In the genomic region with DNA sequence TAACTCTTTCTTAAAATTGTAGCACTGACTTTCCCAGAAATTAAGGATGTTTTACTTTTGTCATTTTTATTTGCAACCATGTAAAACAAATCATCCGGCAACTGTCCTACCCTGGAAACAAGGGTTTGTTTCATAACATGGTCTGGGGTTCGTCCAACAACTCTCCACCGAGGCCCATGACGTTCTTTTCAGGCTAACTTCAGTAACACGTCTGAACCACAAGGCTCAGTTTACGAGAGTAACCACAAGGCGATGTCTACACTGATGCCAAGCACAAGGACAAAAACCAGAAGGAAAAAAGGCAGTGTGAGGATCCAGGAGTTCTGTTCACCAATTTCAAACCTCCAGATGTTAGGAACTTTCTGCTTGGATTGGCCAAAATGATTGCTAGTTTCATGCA, we compare ENCODE assay signal across 16 cellular contexts.
DNase-seq lines count a peak whose midpoint lies in the region; ATAC-seq and TF ChIP-seq lines count a peak whose summit lies in the region.
"Had no signal": no experiment of that assay in that cellular context is flagged by ENCODE, and none has a peak within 500 bp of the region (broad histone marks: within the 10 kb centered on the region; RNA-seq: fewer than 3 reads in every experiment).

No MANE protein-coding gene starts in this region.

- TF ChIP-seq EP300 in tibial nerve (IDR thresholded peaks at IDR 0.05), result peak in 1 of 2 donors; percentile 68

- ATAC-seq in lower lobe of right lung (peak; percentile 33 to 77), GM18519 (IDR thresholded peaks at IDR 0.05; ENCODE audit: low FRiP score, unreplicated experiment) (no peak), HG03045 (IDR thresholded peaks at IDR 0.05; ENCODE audit: unreplicated experiment) (no peak)

- no peaks in the 10 kb centered on the region for H4K20me1 ChIP-seq in MM.1S (ENCODE audit: insufficient read depth, low read length)

- H3K9me3 ChIP-seq in lower lobe of right lung (no peaks in the 10 kb centered on the region), tibial nerve (no peaks in the 10 kb centered on the region), MM.1S (replicated peaks; ENCODE audit: insufficient read depth, low read length) (no peaks in the 10 kb centered on the region)
- H3K9me3 ChIP-seq: adrenal gland had no signal

- H3K4me1 ChIP-seq in lower lobe of right lung, result no peaks in the 10 kb centered on the region
- peaks cover 0 to 6% (median 0%) of the 10 kb centered on the region in 4 donors for H3K4me1 ChIP-seq in tibial nerve
- H3K4me1 ChIP-seq in MM.1S (ENCODE audit: low read length), result no peaks in the 10 kb centered on the region
- H3K4me1 ChIP-seq: adrenal gland had no signal

- H3K27ac ChIP-seq in coronary artery, result no peak overlapping the region
- H3K27ac ChIP-seq in lower lobe of right lung, result no peak overlapping the region
- H3K27ac ChIP-seq in tibial nerve, result peak overlapping the region in 2 of 4 donors; percentile 54 to 74
- no peak overlapping the region for H3K27ac ChIP-seq in MM.1S (ENCODE audit: low read length)
- H3K27ac ChIP-seq: PC-9, SK-N-MC had no signal

- H3K4me3 ChIP-seq in coronary artery (no peak overlapping the region), lower lobe of right lung (no peak overlapping the region), tibial nerve (no peak overlapping the region), MM.1S (ENCODE audit: low read length) (no peak overlapping the region)
- H3K4me3 ChIP-seq: adrenal gland, PC-9, SK-N-MC had no signal

- H3K27me3 ChIP-seq in lower lobe of right lung (ENCODE audit: low read depth) (no peaks in the 10 kb centered on the region), tibial nerve (no peaks in the 10 kb centered on the region), MM.1S (replicated peaks; ENCODE audit: insufficient read depth, low read length) (no peaks in the 10 kb centered on the region)
- H3K27me3 ChIP-seq: adrenal gland had no signal

- no peak for TF ChIP-seq POLR2A in tibial nerve (IDR thresholded peaks at IDR 0.05)

- peak; percentile 36 for DNase-seq in GM04504 (ENCODE audit: low read depth)
- peak; percentile 24 for DNase-seq in coronary artery (ENCODE audit: low spot score)
- no peak for DNase-seq in lower lobe of right lung
- DNase-seq in tibial nerve (ENCODE audit: low spot score in 2 of 2), result peak; percentile 51 to 75
- no peak for DNase-seq in posterior vena cava (ENCODE audit: low spot score)
- no peak for DNase-seq in MM.1S
- DNase-seq: cerebellar nuclear complex, GDM1, KBM-7, NCI-H1092, PC-9, posterior cingulate gyrus had no signal

- H3K9me2 ChIP-seq in MM.1S (replicated peaks; ENCODE audit: insufficient read depth, low read length), result no peaks in the 10 kb centered on the region

- H3F3A ChIP-seq in MM.1S (ENCODE audit: insufficient read depth, low read length), result no peaks in the 10 kb centered on the region

- no peak for TF ChIP-seq CTCF in coronary artery (IDR thresholded peaks at IDR 0.05)
- no peak for TF ChIP-seq CTCF in lower lobe of right lung (IDR thresholded peaks at IDR 0.05)
- TF ChIP-seq CTCF in tibial nerve (IDR thresholded peaks at IDR 0.05), result peak in 2 of 5 experiments; percentile 16 to 25
- TF ChIP-seq CTCF in MM.1S (IDR thresholded peaks at IDR 0.05; ENCODE audit: low read length), result no peak

- no peak overlapping the region for H3K9ac ChIP-seq in MM.1S (ENCODE audit: low read length)

- no peaks in the 10 kb centered on the region for H3K36me3 ChIP-seq in lower lobe of right lung
- H3K36me3 ChIP-seq in tibial nerve, result no peaks in the 10 kb centered on the region
- H3K36me3 ChIP-seq in MM.1S (replicated peaks; ENCODE audit: insufficient read depth, low read length), result no peaks in the 10 kb centered on the region
- H3K36me3 ChIP-seq: adrenal gland had no signal

- no peak overlapping the region for H3K4me2 ChIP-seq in MM.1S (ENCODE audit: low read depth, low read length)
- H3K4me2 ChIP-seq: PC-9 had no signal

- WGBS in tibial nerve, 2 donors, result 56 to 58% methylated on average over 7 of the region's 7 CpGs

- intact Hi-C loops in lower lobe of right lung (cut with DNase I), result no loop called here
- intact Hi-C loops in posterior vena cava (cut with DNase I), result no loop called here

- no peaks in the 10 kb centered on the region for H3K79me2 ChIP-seq in MM.1S (ENCODE audit: low read length)

- H2AFZ ChIP-seq in MM.1S (ENCODE audit: low read length), result no peak overlapping the region
- H2AFZ ChIP-seq: PC-9 had no signal

Comparison
In these comparisons a context has a peak if more than half of its experiments do, and no peak if none do; other contexts are left out.
1. DNase-seq: peak in GM04504 (single experiment), coronary artery (single experiment) and tibial nerve (2 of 2); none in lower lobe of right lung (single experiment), posterior vena cava (single experiment) and MM.1S (single experiment).
2. ATAC-seq: peak in lower lobe of right lung (2 of 2); none in GM18519 (single experiment) and HG03045 (single experiment).